9 cellular contexts compared by ENCODE assay signal in the genomic region with DNA sequence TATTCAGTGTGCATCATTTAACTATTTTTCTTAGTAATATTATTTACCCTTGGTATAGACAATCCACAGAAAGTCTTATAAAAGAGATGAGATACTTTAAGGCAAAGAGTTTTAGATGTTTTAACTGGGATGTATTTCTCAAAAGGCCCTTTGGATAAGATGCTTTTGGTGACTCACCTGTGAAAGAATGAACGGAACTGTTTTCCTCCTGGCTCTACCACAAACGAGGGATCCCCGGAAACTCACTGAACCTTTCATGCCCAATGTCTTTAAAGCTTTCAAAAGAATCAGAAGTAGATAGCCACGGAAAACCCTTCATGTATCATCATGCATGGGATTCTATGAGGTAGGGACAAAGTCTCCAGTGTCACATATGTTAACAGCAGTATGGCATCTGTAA. TPM values are rescaled to one million over a fixed set of nuclear protein-coding genes. Genes with fewer than 3 reads are reported as not detected.
DNase-seq lines count a peak whose midpoint lies in the region; ATAC-seq and TF ChIP-seq lines count a peak whose summit lies in the region.
"Had no signal": no experiment of that assay in that cellular context is flagged by ENCODE, and none has a peak within 500 bp of the region (broad histone marks: within the 10 kb centered on the region; RNA-seq: fewer than 3 reads in every experiment).

No MANE protein-coding gene starts in this region.

- H4K20me1 ChIP-seq in OCI-LY1 (ENCODE audit: insufficient read depth, low read length) = no peaks in the 10 kb centered on the region

- H3K27me3 ChIP-seq in OCI-LY1 (ENCODE audit: insufficient read depth, low read length) (no peaks in the 10 kb centered on the region), prostate gland (replicated peaks; ENCODE audit: insufficient read depth) (no peaks in the 10 kb centered on the region)

- peak overlapping the region; percentile 100 for H3K4me3 Mint-ChIP-seq in central memory CD8-positive, alpha-beta T cell
- H3K4me3 Mint-ChIP-seq in osteocyte (ENCODE audit: unreplicated experiment) (peak overlapping the region; percentile 98), chondrocyte (ENCODE audit: unreplicated experiment) (no peak overlapping the region)

- H3K27me3 Mint-ChIP-seq in central memory CD8-positive, alpha-beta T cell = no peaks in the 10 kb centered on the region
- H3K27me3 Mint-ChIP-seq in osteocyte (ENCODE audit: unreplicated experiment) (peaks cover 4% of the 10 kb centered on the region), chondrocyte (ENCODE audit: low read depth) (no peaks in the 10 kb centered on the region)

- TF ChIP-seq CTCF in OCI-LY1 (IDR thresholded peaks at IDR 0.05; ENCODE audit: low read length) (no peak), osteocyte (IDR thresholded peaks at IDR 0.05) (no peak), chondrocyte (IDR thresholded peaks at IDR 0.05) (no peak), prostate gland (IDR thresholded peaks at IDR 0.05) (no peak)

- peaks cover 54% of the 10 kb centered on the region for H3K4me1 Mint-ChIP-seq in central memory CD8-positive, alpha-beta T cell
- H3K4me1 Mint-ChIP-seq in osteocyte (ENCODE audit: unreplicated experiment) (peaks cover 24% of the 10 kb centered on the region), chondrocyte (ENCODE audit: low read depth) (peaks cover 28% of the 10 kb centered on the region)

- H3K36me3 ChIP-seq in OCI-LY1 (ENCODE audit: insufficient read depth, low read length) (peaks cover 44% of the 10 kb centered on the region), prostate gland (no peaks in the 10 kb centered on the region)

- H3K4me1 ChIP-seq in OCI-LY1 (ENCODE audit: insufficient read depth, low read length, severe bottlenecking) = peaks cover 27% of the 10 kb centered on the region
- H3K4me1 ChIP-seq in prostate gland (replicated peaks) = no peaks in the 10 kb centered on the region

- intact Hi-C loops in prostate gland (cut with DNase I) = loop anchor here (10.0 kb wide), 1 partner anchor 382 kb away; no protein-coding TSS in a partner anchor

- H3K4me2 ChIP-seq in OCI-LY1 (ENCODE audit: low read length) = peak overlapping the region; percentile 73

- 65% methylated on average over 4 of the region's 4 CpGs for WGBS in prostate gland

- no peak for ATAC-seq in central memory CD8-positive, alpha-beta T cell (replicated peaks; ENCODE audit: extremely low read depth, poor library complexity, severe bottlenecking)

- no peak overlapping the region for H2AFZ ChIP-seq in OCI-LY1 (ENCODE audit: low read length)

- H3F3A ChIP-seq in OCI-LY1 (ENCODE audit: insufficient read depth, low read length) = no peaks in the 10 kb centered on the region

- H3K9me3 Mint-ChIP-seq in central memory CD8-positive, alpha-beta T cell = no peaks in the 10 kb centered on the region
- peaks cover 18% of the 10 kb centered on the region for H3K9me3 Mint-ChIP-seq in osteocyte (ENCODE audit: unreplicated experiment)
- H3K9me3 Mint-ChIP-seq in chondrocyte (ENCODE audit: low read depth) = peaks cover 21% of the 10 kb centered on the region

- peaks cover 36% of the 10 kb centered on the region for H3K79me2 ChIP-seq in OCI-LY1 (ENCODE audit: insufficient read depth, low read length)

- TF ChIP-seq POLR2A in prostate gland (IDR thresholded peaks at IDR 0.05) = no peak

- H3K9me2 ChIP-seq in OCI-LY1 (ENCODE audit: low read depth, low read length) = no peaks in the 10 kb centered on the region

- no peak overlapping the region for H3K27ac ChIP-seq in OCI-LY1 (ENCODE audit: low read depth, low read length, poor library complexity, severe bottlenecking)
- H3K27ac ChIP-seq in prostate gland = no peak overlapping the region

- peaks cover 25% of the 10 kb centered on the region for H3K9me3 ChIP-seq in OCI-LY1 (ENCODE audit: low read length)
- H3K9me3 ChIP-seq in prostate gland = no peaks in the 10 kb centered on the region

- peak overlapping the region; percentile 98; the same call in 1 of the 2 replicates for H3K9ac ChIP-seq in OCI-LY1 (ENCODE audit: low read length)

- H3K27ac Mint-ChIP-seq in central memory CD8-positive, alpha-beta T cell (ENCODE audit: low read depth) = no peak overlapping the region
- no peak overlapping the region for H3K27ac Mint-ChIP-seq in osteocyte (ENCODE audit: unreplicated experiment)
- no peak overlapping the region for H3K27ac Mint-ChIP-seq in chondrocyte (ENCODE audit: unreplicated experiment)

- peaks cover 4% of the 10 kb centered on the region for H3K36me3 Mint-ChIP-seq in central memory CD8-positive, alpha-beta T cell (ENCODE audit: insufficient read depth)
- H3K36me3 Mint-ChIP-seq in osteocyte (ENCODE audit: unreplicated experiment) (peaks cover 18% of the 10 kb centered on the region), chondrocyte (ENCODE audit: low read depth) (peaks cover 6% of the 10 kb centered on the region)

- peak; percentile 44 for DNase-seq in EL
- DNase-seq in central memory CD8-positive, alpha-beta T cell (ENCODE audit: low spot score in 2 of 2) = no peak
- DNase-seq in osteocyte (ENCODE audit: extremely low spot score, unreplicated experiment) = no peak
- DNase-seq in chondrocyte (ENCODE audit: low spot score) = no peak
- no peak for DNase-seq in dedifferentiated amniotic fluid mesenchymal stem cell (ENCODE audit: extremely low spot score)
- DNase-seq in NCI-H748 (lab: John Stamatoyannopoulos, UW; ENCODE audit: unreplicated experiment) = no peak
- no peak for DNase-seq in prostate gland (ENCODE audit: low spot score)
- DNase-seq: NCI-H446 treated with DMSO at 0.1 percent for 48 hours had no signal

- H3K4me3 ChIP-seq in OCI-LY1 (ENCODE audit: low read depth, low read length, poor library complexity, severe bottlenecking) (peak overlapping the region; percentile 90), prostate gland (peak overlapping the region in 1 of 2 donors; percentile 91)

RNA-seq across cellular contexts. Expression of a gene that starts 1.6 kb away (rescaled TPM):
- total RNA-seq in osteocyte = 5.0 TPM in 2 replicates
- total RNA-seq in chondrocyte = 3.1 to 5.2 TPM (median 3.2 TPM) in 3 replicates
- 10 to 100 TPM; 15.8 to 30.9 TPM for total RNA-seq in prostate gland
